In the genomic region with DNA sequence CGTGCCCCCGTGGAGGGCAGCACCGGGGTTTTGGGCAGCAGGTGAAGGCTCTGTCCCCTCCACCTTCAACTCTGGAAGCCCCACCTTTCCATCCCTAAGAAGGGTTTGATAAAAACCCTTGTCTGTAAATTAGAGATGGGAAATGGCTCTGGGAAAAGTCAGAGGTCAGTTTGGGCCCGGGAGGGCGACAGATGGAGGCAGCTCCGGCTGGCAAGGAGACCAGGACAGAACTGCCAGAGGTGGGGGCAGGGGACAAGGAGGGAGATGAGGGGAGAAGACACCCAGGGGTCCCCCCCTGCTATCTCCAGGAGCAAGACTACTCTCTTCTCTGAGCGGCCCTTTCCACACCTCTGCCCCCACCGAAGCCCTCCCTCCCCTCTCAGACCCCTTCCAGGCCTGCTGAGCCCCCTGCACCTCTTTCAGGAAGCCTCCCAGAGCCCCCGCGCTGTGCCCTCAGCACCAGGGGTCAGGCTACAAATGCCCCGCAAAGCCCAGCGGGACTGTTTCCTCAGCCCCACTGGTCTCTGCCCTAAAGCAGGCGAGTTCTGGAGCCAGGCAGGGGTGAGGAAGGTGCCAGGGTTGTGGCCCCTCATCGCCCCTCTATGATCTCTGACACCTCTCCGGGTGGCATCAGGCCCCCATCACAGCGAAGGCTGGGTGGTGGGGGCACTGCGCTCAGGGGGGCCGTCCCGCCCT, we compare ENCODE assay signal across 8 cellular contexts. TPM values are rescaled to one million over a fixed set of nuclear protein-coding genes. Genes with fewer than 3 reads are reported as not detected.
DNase-seq lines count a peak whose midpoint lies in the region; ATAC-seq and TF ChIP-seq lines count a peak whose summit lies in the region.

No MANE protein-coding gene starts in this region.

- intact Hi-C loops in activated naive CD4-positive, alpha-beta T cell treated with anti-CD3 and anti-CD28 coated beads for 36 hours (cut with micrococcal nuclease): loop anchor here (1.0 kb wide), 2 partner anchors 78 to 178 kb away; no protein-coding TSS in a partner anchor

- DNase-seq in activated naive CD4-positive, alpha-beta T cell treated with anti-CD3 and anti-CD28 coated beads for 36 hours: no peak
- DNase-seq in activated naive CD4-positive, alpha-beta T cell (lab: John Stamatoyannopoulos, UW): no peak
- DNase-seq in astrocyte of the cerebellum (ENCODE audit: low read depth): no peak
- DNase-seq in memory B cell (ENCODE audit: low spot score in 2 of 2): no peak
- no peak for DNase-seq in upper lobe of left lung
- DNase-seq in activated gamma-delta T cell treated with Interleukin-2 at 50 U/mL for 16 hours: no peak
- DNase-seq in KG1 (lab: John Stamatoyannopoulos, UW): no peak
- DNase-seq in NCI-H2171 treated with DMSO at 0.1 percent for 48 hours (lab: John Stamatoyannopoulos, UW): no peak

- H3K27ac Mint-ChIP-seq in activated naive CD4-positive, alpha-beta T cell treated with anti-CD3 and anti-CD28 coated beads for 36 hours: no peak overlapping the region
- peak overlapping the region; percentile 91 for H3K27ac Mint-ChIP-seq in memory B cell

- H3K9me3 Mint-ChIP-seq in activated naive CD4-positive, alpha-beta T cell treated with anti-CD3 and anti-CD28 coated beads for 36 hours: no peaks in the 10 kb centered on the region
- H3K9me3 Mint-ChIP-seq in memory B cell: no peaks in the 10 kb centered on the region

- peak overlapping the region; percentile 94 to 98 (median 94) for H3K27ac ChIP-seq in upper lobe of left lung

- no peak for TF ChIP-seq CTCF in astrocyte of the cerebellum (IDR thresholded peaks at IDR 0.05; ENCODE audit: low read depth, low read length, missing control alignments)
- no peak for TF ChIP-seq CTCF in upper lobe of left lung (IDR thresholded peaks at IDR 0.05)

- H3K27me3 Mint-ChIP-seq in activated naive CD4-positive, alpha-beta T cell treated with anti-CD3 and anti-CD28 coated beads for 36 hours (ENCODE audit: low read depth): peaks cover 10% of the 10 kb centered on the region
- no peaks in the 10 kb centered on the region for H3K27me3 Mint-ChIP-seq in memory B cell

- peak in 1 of 4 donors; percentile 28 for TF ChIP-seq EP300 in upper lobe of left lung (IDR thresholded peaks at IDR 0.05)

- TF ChIP-seq POLR2A in upper lobe of left lung (IDR thresholded peaks at IDR 0.05): no peak

- no peaks in the 10 kb centered on the region for H3K27me3 ChIP-seq in upper lobe of left lung

- ATAC-seq in memory B cell (ENCODE audit: low read depth): no peak
- ATAC-seq in upper lobe of left lung (ENCODE audit: low FRiP score in 2 of 2): peak in 1 of 2 donors; percentile 12

- H3K9me3 ChIP-seq in upper lobe of left lung: no peaks in the 10 kb centered on the region

- H3K4me1 ChIP-seq in upper lobe of left lung: peaks cover 30 to 41% (median 33%) of the 10 kb centered on the region in 4 donors

- H3K4me1 Mint-ChIP-seq in activated naive CD4-positive, alpha-beta T cell treated with anti-CD3 and anti-CD28 coated beads for 36 hours (ENCODE audit: low read depth): peaks cover 24% of the 10 kb centered on the region
- H3K4me1 Mint-ChIP-seq in memory B cell: peaks cover 40% of the 10 kb centered on the region

- H3K4me3 ChIP-seq in astrocyte of the cerebellum (ENCODE audit: low read depth, low read length): peak overlapping the region; percentile 67
- H3K4me3 ChIP-seq in upper lobe of left lung: peak overlapping the region; percentile 83 to 90 (median 86)

- CTCF ChIA-PET in activated naive CD4-positive, alpha-beta T cell treated with anti-CD3 and anti-CD28 coated beads for 36 hours (lab: Charles Lee): interaction anchor here (1.1 kb wide), 1 partner anchor 106 kb away, joined by 4 read pairs; no protein-coding TSS in a partner anchor

- H3K36me3 ChIP-seq in upper lobe of left lung: no peaks in the 10 kb centered on the region

- H3K36me3 Mint-ChIP-seq in activated naive CD4-positive, alpha-beta T cell treated with anti-CD3 and anti-CD28 coated beads for 36 hours (ENCODE audit: low read depth): no peaks in the 10 kb centered on the region
- H3K36me3 Mint-ChIP-seq in memory B cell: no peaks in the 10 kb centered on the region

- H3K4me3 Mint-ChIP-seq in activated naive CD4-positive, alpha-beta T cell treated with anti-CD3 and anti-CD28 coated beads for 36 hours: peak overlapping the region; percentile 61
- peak overlapping the region; percentile 79 for H3K4me3 Mint-ChIP-seq in memory B cell

- 17 to 36% methylated on average over 13 to 17 of the region's 19 CpGs for WGBS in upper lobe of left lung, 2 donors

- in situ Hi-C loops in astrocyte of the cerebellum (cut with HindIII; ENCODE audit: low sequenced_read_pairs): loop anchor here (10.0 kb wide), 1 partner anchor 129 kb away; no protein-coding TSS in a partner anchor

RNA-seq across cellular contexts. Expression of a gene that starts 1.0 kb away (rescaled TPM):
- 1 to 10 TPM; 1.4 TPM for total RNA-seq in activated naive CD4-positive, alpha-beta T cell treated with anti-CD3 and anti-CD28 coated beads for 36 hours
- total RNA-seq in upper lobe of left lung: 10 to 100 TPM in 2 of 6 donors, 1 to 10 TPM in 4; 6.3 to 16.4 (median 9.0) TPM
